In genomic region chr3:28739647-28740046, GRCh38 we compare ENCODE assay signal across 26 cellular contexts.
"Had no signal": no experiment of that assay in that cellular context is flagged by ENCODE, and none has a peak within 500 bp of the region (broad histone marks: within the 10 kb centered on the region; RNA-seq: fewer than 3 reads in every experiment).

No MANE protein-coding gene starts in this region.

- ATAC-seq: activated CD4-positive, alpha-beta T cell treated with anti-CD3 and anti-CD28 coated beads for 36 hours; activated CD8-positive, alpha-beta memory T cell treated with anti-CD3 and anti-CD28 coated beads, Interleukin-2, amount 10 ng/mL, durations not matched to agents 7 days and 5 days; activated CD8-positive, alpha-beta T cell treated with anti-CD3 and anti-CD28 coated beads, Interleukin-2, amount 10 ng/mL, durations not matched to agents 7 days and 5 days; activated naive CD8-positive, alpha-beta T cell treated with anti-CD3 and anti-CD28 coated beads, Interleukin-2, amount 50 U/mL, for 24 hours; body of pancreas had no signal

- H3K4me3 ChIP-seq: adrenal gland, body of pancreas, esophagus squamous epithelium had no signal

- H3K27ac ChIP-seq: adrenal gland, body of pancreas, epithelial cell of prostate, esophagus squamous epithelium had no signal

- H3K4me1 ChIP-seq: adrenal gland, esophagus squamous epithelium had no signal

- H3K9me3 ChIP-seq: adrenal gland, body of pancreas, esophagus squamous epithelium had no signal

- DNase-seq: activated CD4-positive, alpha-beta memory T cell treated with anti-CD3 and anti-CD28 coated beads for 36 hours; activated CD4-positive, alpha-beta T cell treated with anti-CD3 and anti-CD28 coated beads for 36 hours; activated CD4-positive, alpha-beta T cell treated with anti-CD3 and anti-CD28 coated beads, Interleukin-2, amount 10 ng/mL, durations not matched to agents 24 days and 14 days; activated CD4-positive, CD25-positive, alpha-beta regulatory T cell; activated CD4-positive, CD25-positive, alpha-beta regulatory T cell treated with anti-CD3 and anti-CD28 coated beads, Interleukin-2, amount 50 U/mL, for 72 hours; activated CD8-positive, alpha-beta memory T cell treated with anti-CD3 and anti-CD28 coated beads, Interleukin-2, amount 10 ng/mL, durations not matched to agents 7 days and 5 days; activated CD8-positive, alpha-beta memory T cell treated with anti-CD3 and anti-CD28 coated beads, Interleukin-2, amount 50 U/mL, for 4 hours; activated CD8-positive, alpha-beta T cell treated with anti-CD3 and anti-CD28 coated beads, Interleukin-2, amount 10 ng/mL, durations not matched to agents 7 days and 5 days; activated effector memory CD4-positive, alpha-beta T cell treated with anti-CD3 and anti-CD28 coated beads, Interleukin-2, amount 50 U/mL, for 16 hours; activated naive CD4-positive, alpha-beta T cell treated with anti-CD3 and anti-CD28 coated beads for 36 hours; activated naive CD8-positive, alpha-beta T cell treated with anti-CD3 and anti-CD28 coated beads for 36 hours; activated naive CD8-positive, alpha-beta T cell treated with anti-CD3 and anti-CD28 coated beads, Interleukin-2, amount 50 U/mL, for 24 hours; activated T-cell treated with anti-CD3 and anti-CD28 coated beads, Interleukin-2, amount 50 U/mL, for 1 hour; activated T-cell treated with anti-CD3 and anti-CD28 coated beads, Interleukin-2, amount 50 U/mL, for 48 hours; adrenal gland; amygdala; aorta; body of pancreas; caudate nucleus; cortex of kidney; dermis blood vessel endothelial cell; effector CD4-positive, alpha-beta T cell; esophagus squamous epithelium; glutamatergic neuron; T-helper 2 cell had no signal

- H3K36me3 ChIP-seq: adrenal gland, esophagus squamous epithelium had no signal

- H3K27me3 ChIP-seq: adrenal gland, body of pancreas, esophagus squamous epithelium had no signal
